Comparison of ENCODE assay signal across 8 cellular contexts in the genomic region with DNA sequence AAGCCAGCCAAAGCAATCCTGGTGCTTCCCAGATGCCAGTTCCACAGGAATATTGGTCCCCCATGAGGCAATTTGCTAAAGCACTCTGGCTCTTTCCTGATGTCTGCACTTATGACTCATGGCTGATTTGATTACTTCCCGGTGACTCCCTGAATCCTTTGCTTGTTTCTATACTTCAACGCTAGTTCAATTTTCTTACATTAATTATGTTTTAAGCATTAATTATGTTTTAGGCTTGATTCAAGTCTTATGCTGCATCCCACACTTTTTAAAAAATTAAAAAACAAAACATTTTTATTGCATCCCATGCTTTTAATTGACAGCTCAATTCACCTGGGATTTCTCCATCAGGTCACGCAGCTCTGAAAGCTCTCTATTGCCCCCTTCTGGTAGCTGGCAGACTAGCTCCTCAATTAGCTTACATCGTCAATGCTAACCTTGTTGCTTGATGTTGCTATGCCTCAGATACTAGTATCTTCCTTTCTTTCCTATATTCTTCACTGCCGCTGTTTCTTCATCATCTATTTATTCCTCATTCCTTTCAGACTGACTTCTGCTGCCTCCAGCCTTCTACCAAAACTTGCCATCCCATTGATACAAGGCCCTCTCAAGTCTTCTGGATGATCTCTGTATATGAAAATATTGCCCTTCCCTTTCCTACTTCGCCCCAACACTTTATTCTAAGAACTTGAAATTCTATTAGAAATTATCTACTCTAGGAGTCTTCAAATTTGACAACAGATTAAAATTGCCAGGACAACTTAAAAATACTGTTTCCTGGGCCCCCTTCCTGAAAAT. TPM values are rescaled to one million over a fixed set of nuclear protein-coding genes. Genes with fewer than 3 reads are reported as not detected.
A peak's percentile ranks its signal among the peaks of the same experiment; 100 is the strongest.
DNase-seq lines count a peak whose midpoint lies in the region; ATAC-seq, FAIRE-seq and TF ChIP-seq lines count a peak whose summit lies in the region.

No MANE protein-coding gene starts in this region.

- no peaks in the 10 kb centered on the region for H3K9me3 ChIP-seq in H1 (ENCODE audit: insufficient read depth in 2 of 2, low read depth in 1 of 2, low read length in 1 of 2)

- H3K23me2 ChIP-seq in H1 (ENCODE audit: low read depth, low read length) = no peaks in the 10 kb centered on the region

- H2BK12ac ChIP-seq in H1 (ENCODE audit: low read depth, low read length) = no peak overlapping the region

- H3K9ac ChIP-seq in H1 (replicated peaks in 1 of 4; ENCODE audit: extremely low read depth in 1 of 4, low read depth in 3 of 4, low read length in 3 of 4) = no peak overlapping the region

- H3K4me1 Mint-ChIP-seq in activated CD4-positive, alpha-beta memory T cell treated with anti-CD3 and anti-CD28 coated beads, Interleukin-2, amount 10 ng/mL, durations not matched to agents 7 days and 5 days = peaks cover 11% of the 10 kb centered on the region

- H3K18ac ChIP-seq in H1 (ENCODE audit: extremely low read depth, low read length) = no peak overlapping the region

- H3K14ac ChIP-seq in H1 (ENCODE audit: insufficient read length) = no peak overlapping the region

- no peaks in the 10 kb centered on the region for H3K9me3 Mint-ChIP-seq in activated CD4-positive, alpha-beta memory T cell treated with anti-CD3 and anti-CD28 coated beads, Interleukin-2, amount 10 ng/mL, durations not matched to agents 7 days and 5 days

- no peak overlapping the region for H2AFZ ChIP-seq in H1 (ENCODE audit: low read length)

- no peak overlapping the region for H2BK15ac ChIP-seq in H1 (ENCODE audit: low read length)

- CTCF ChIA-PET in AG04449 (lab: Yijun Ruan, JAX) (interaction anchor here (0.7 to 8.3 kb wide), 25 partner anchors 9 to 933 kb away, joined by 3 to 138 read pairs (median 5); a partner anchor contains a TSS), H1 (lab: Charles Lee; ENCODE audit: partially characterized antibody) (interaction anchor here (0.6 to 12.0 kb wide), 25 partner anchors 9 to 931 kb away, joined by 3 to 104 read pairs (median 4); a partner anchor contains a TSS)
- CTCF ChIA-PET in activated CD4-positive, alpha-beta memory T cell treated with anti-CD3 and anti-CD28 coated beads, Interleukin-2, amount 10 ng/mL, durations not matched to agents 7 days and 5 days (lab: Charles Lee) = interaction anchor here (0.6 to 7.5 kb wide), 32 partner anchors 9 to 533 kb away, joined by 3 to 188 read pairs (median 4); a partner anchor contains a TSS

- TF ChIP-seq RAD21 in H1 (IDR thresholded peaks at IDR 0.05 in 1 of 2, conservative IDR thresholded peaks at IDR 0.05 in 1 of 2; ENCODE audit: low read depth in 2 of 2, low read length in 2 of 2) = peak; percentile 82 to 86

- no peak overlapping the region for H3K4ac ChIP-seq in H1 (replicated peaks; ENCODE audit: insufficient read length, low read depth, low read length)

- DNase-seq in AG04449 (ENCODE audit: low read depth, low spot score) (no peak), NCI-H460 (ENCODE audit: extremely low read depth, low read depth) (peak; percentile 68), H1 (ENCODE audit: low read depth in 1 of 2, low spot score in 2 of 2) (peak; percentile 51 to 77), midbrain (lab: John Stamatoyannopoulos, UW) (peak; percentile 76)
- DNase-seq in activated CD4-positive, alpha-beta memory T cell treated with anti-CD3 and anti-CD28 coated beads, Interleukin-2, amount 10 ng/mL, durations not matched to agents 7 days and 5 days = peak; percentile 71
- DNase-seq in stimulated activated CD8-positive, alpha-beta memory T cell treated with anti-CD3 and anti-CD28 coated beads, Interleukin-7, amount 100 ng/mL, for 4 hours (ENCODE audit: low read depth in 2 of 2) = peak; percentile 24 to 34

- H3K36me3 ChIP-seq in H1 (ENCODE audit: control insufficient read depth in 2 of 4, insufficient read depth in 4 of 4, low read length in 3 of 4) = no peaks in the 10 kb centered on the region

- no peak for TF ChIP-seq POLR2A in H1 (IDR thresholded peaks at IDR 0.05; ENCODE audit: control extremely low read depth in 1 of 2, low read depth in 2 of 2, low read length in 2 of 2)

- H3K4me1 ChIP-seq in H1 (replicated peaks in 1 of 4; ENCODE audit: control insufficient read depth in 3 of 4, insufficient read depth in 4 of 4, low read length in 3 of 4) = no peaks in the 10 kb centered on the region

- H4K8ac ChIP-seq in H1 (ENCODE audit: extremely low read depth, insufficient read depth, low read length) = no peak overlapping the region

- no peaks in the 10 kb centered on the region for H4K20me1 ChIP-seq in H1 (replicated peaks in 1 of 2; ENCODE audit: control insufficient read depth in 1 of 2, insufficient read depth in 2 of 2, low read length in 2 of 2)

- no peak overlapping the region for H2BK5ac ChIP-seq in H1 (ENCODE audit: low read depth, low read length)

- no peak overlapping the region for H3K56ac ChIP-seq in H1 (replicated peaks; ENCODE audit: insufficient read length, low read depth, low read length)

- WGBS in H1 (ENCODE audit: extremely low coverage in 1 of 2, insufficient coverage in 1 of 2, insufficient read length in 1 of 2, insufficient replicate concordance in 2 of 2, low coverage in 1 of 2, low lambda C conversion rate in 2 of 2, missing lambda C conversion rate in 1 of 2), 2 experiments = 46% methylated on average over 6 of the region's 6 CpGs; no CpG with 5 or more reads in 1 of the 2 experiments

- H3K23ac ChIP-seq in H1 (ENCODE audit: insufficient read length) = no peak overlapping the region

- H3K4me3 ChIP-seq in AG04449 (ENCODE audit: low read depth, low read length) (no peak overlapping the region), H1 (ENCODE audit: extremely low read depth in 1 of 4, insufficient read depth in 2 of 4, low read depth in 3 of 4, low read length in 4 of 4) (no peak overlapping the region)

- no peak overlapping the region for H3K4me3 Mint-ChIP-seq in activated CD4-positive, alpha-beta memory T cell treated with anti-CD3 and anti-CD28 coated beads, Interleukin-2, amount 10 ng/mL, durations not matched to agents 7 days and 5 days

- no peaks in the 10 kb centered on the region for H3K27me3 ChIP-seq in H1 (replicated peaks in 1 of 4; ENCODE audit: control insufficient read depth in 3 of 4, extremely low read depth in 1 of 4, insufficient read depth in 3 of 4, low read length in 3 of 4)

- no peaks in the 10 kb centered on the region for H3K79me1 ChIP-seq in H1 (ENCODE audit: low read depth, low read length)

- no peak for TF ChIP-seq EP300 in H1 (IDR thresholded peaks at IDR 0.05; ENCODE audit: borderline replicate concordance in 1 of 2, low read depth in 2 of 2, low read length in 2 of 2)

- H3K4me2 ChIP-seq in H1 (ENCODE audit: insufficient read depth in 1 of 2, low read depth in 2 of 2, low read length in 2 of 2) = no peak overlapping the region

- peak; percentile 89 for TF ChIP-seq CTCF in AG04449 (IDR thresholded peaks at IDR 0.05; ENCODE audit: insufficient read depth, low read length, missing control alignments)
- peak; percentile 28 to 87 (median 80) for TF ChIP-seq CTCF in H1 (IDR thresholded peaks at IDR 0.05; ENCODE audit: control extremely low read depth in 1 of 3, insufficient read depth in 1 of 3, low read depth in 1 of 3, low read length in 3 of 3)

- no peak overlapping the region for H3K27ac ChIP-seq in H1 (ENCODE audit: low read depth, low read length)

- POLR2A ChIA-PET in AG04449 (lab: Yijun Ruan, JAX) = interaction anchor here (0.9 kb wide), 1 partner anchor 232 kb away, joined by 4 read pairs; no protein-coding TSS in a partner anchor
- POLR2A ChIA-PET in activated CD4-positive, alpha-beta memory T cell treated with anti-CD3 and anti-CD28 coated beads, Interleukin-2, amount 10 ng/mL, durations not matched to agents 7 days and 5 days (lab: Charles Lee) = interaction anchor here (1.4 to 3.5 kb wide), 4 partner anchors 9 to 231 kb away, joined by 6 to 22 read pairs (median 8); a partner anchor contains a TSS
- POLR2A ChIA-PET in H1 (lab: Charles Lee; ENCODE audit: partially characterized antibody) = no interaction called here

- no peak overlapping the region for H2AK5ac ChIP-seq in H1 (ENCODE audit: low read depth, low read length)

- H3K27me3 Mint-ChIP-seq in activated CD4-positive, alpha-beta memory T cell treated with anti-CD3 and anti-CD28 coated beads, Interleukin-2, amount 10 ng/mL, durations not matched to agents 7 days and 5 days = peaks cover 5% of the 10 kb centered on the region

- no peak overlapping the region for H3K27ac Mint-ChIP-seq in activated CD4-positive, alpha-beta memory T cell treated with anti-CD3 and anti-CD28 coated beads, Interleukin-2, amount 10 ng/mL, durations not matched to agents 7 days and 5 days

- H3K36me3 Mint-ChIP-seq in activated CD4-positive, alpha-beta memory T cell treated with anti-CD3 and anti-CD28 coated beads, Interleukin-2, amount 10 ng/mL, durations not matched to agents 7 days and 5 days (ENCODE audit: low read depth) = no peaks in the 10 kb centered on the region

- no peak overlapping the region for H4K91ac ChIP-seq in H1 (replicated peaks; ENCODE audit: insufficient read length, low read length)

- no peak overlapping the region for H4K5ac ChIP-seq in H1 (ENCODE audit: insufficient read length, low read depth, low read length)

- no peaks in the 10 kb centered on the region for H3K79me2 ChIP-seq in H1 (ENCODE audit: control insufficient read depth in 1 of 2, insufficient read depth in 2 of 2, low read length in 2 of 2)

- H2BK20ac ChIP-seq in H1 (ENCODE audit: low read length) = no peak overlapping the region

- FAIRE-seq in H1 (lab: Jason Lieb, UNC) = peak; percentile 94

- ATAC-seq in GM18508 (IDR thresholded peaks at IDR 0.05; ENCODE audit: insufficient read depth, unreplicated experiment) (peak; percentile 38), HG03354 (IDR thresholded peaks at IDR 0.05; ENCODE audit: poor library complexity, severe bottlenecking, unreplicated experiment) (peak; percentile 66)

- H2BK120ac ChIP-seq in H1 (replicated peaks; ENCODE audit: low read depth, low read length) = no peak overlapping the region

RNA-seq across cellular contexts. Expression of a gene that starts 32.0 kb away (rescaled TPM):
- 0.06 TPM in 1 of 2 replicates, not detected in the other for total RNA-seq in NCI-H460 (2014; rRNA removed; shearing (Covaris generic))
- polyA plus RNA-seq in NCI-H460 (2014; cell fraction: nucleus; rRNA removed) = not detected in 2 replicates
- 1 to 10 TPM in 1 of 2 experiments, under 1 TPM in 1; 0.70 to 1.6 TPM for total RNA-seq in activated CD4-positive, alpha-beta memory T cell treated with anti-CD3 and anti-CD28 coated beads, Interleukin-2, amount 10 ng/mL, durations not matched to agents 7 days and 5 days
- total RNA-seq in H1 (2021; fragmentation: NEBNext Ultra II Directional; extraction: Animal tissue kit (Norgen Biotek cat#: 25700)) = not detected in 2 replicates
- 0.11 and 0.27 TPM in 2 replicates for polyA plus RNA-seq in H1 (2011; rRNA removed)
- 0.25 TPM for polyA plus RNA-seq in H1 (2011; cell fraction: cytosol; rRNA removed)
- polyA plus RNA-seq in H1 (2011; cell fraction: nucleus; rRNA removed) = 0.47 TPM
- polyA plus RNA-seq in H1 (2012, experiment 1 of 2) = 0.29 TPM in 1 of 4 replicates, not detected in the others
- not detected for polyA plus RNA-seq in H1 (2012, experiment 2 of 2)
- not detected for polyA plus RNA-seq in H1 (2013, experiment 1 of 2)
- 0.06 TPM for polyA plus RNA-seq in H1 (2013, experiment 2 of 2)
- polyA minus RNA-seq in H1 (2011; rRNA and poly(A)+ RNA removed) = not detected in 2 replicates
- not detected for polyA minus RNA-seq in H1 (2011; cell fraction: cytosol; rRNA and poly(A)+ RNA removed)
- not detected for polyA minus RNA-seq in H1 (2011; cell fraction: nucleus; rRNA and poly(A)+ RNA removed)

RNA-seq across cellular contexts. Expression of a gene that starts 45.9 kb away (rescaled TPM):
- 2.8 and 4.4 TPM in 2 replicates for total RNA-seq in NCI-H460 (2014; rRNA removed; shearing (Covaris generic))
- polyA plus RNA-seq in NCI-H460 (2014; cell fraction: nucleus; rRNA removed) = 2.2 and 10.5 TPM in 2 replicates
- 10 to 100 TPM; 24.7 to 26.0 TPM for total RNA-seq in activated CD4-positive, alpha-beta memory T cell treated with anti-CD3 and anti-CD28 coated beads, Interleukin-2, amount 10 ng/mL, durations not matched to agents 7 days and 5 days
- 16.9 and 17.0 TPM in 2 replicates for total RNA-seq in H1 (2021; fragmentation: NEBNext Ultra II Directional; extraction: Animal tissue kit (Norgen Biotek cat#: 25700))
- 1.7 and 1.9 TPM in 2 replicates for polyA plus RNA-seq in H1 (2011; rRNA removed)
- 2.6 TPM for polyA plus RNA-seq in H1 (2011; cell fraction: cytosol; rRNA removed)
- 11.1 TPM for polyA plus RNA-seq in H1 (2011; cell fraction: nucleus; rRNA removed)
- polyA plus RNA-seq in H1 (2012, experiment 1 of 2) = 5.3 to 9.9 TPM (median 6.9 TPM) in 4 replicates
- polyA plus RNA-seq in H1 (2012, experiment 2 of 2) = 0.52 TPM
- 5.4 TPM for polyA plus RNA-seq in H1 (2013, experiment 1 of 2)
- 5.0 TPM for polyA plus RNA-seq in H1 (2013, experiment 2 of 2)
- 18.9 and 19.1 TPM in 2 replicates for polyA minus RNA-seq in H1 (2011; rRNA and poly(A)+ RNA removed)
- 6.7 TPM for polyA minus RNA-seq in H1 (2011; cell fraction: cytosol; rRNA and poly(A)+ RNA removed)
- polyA minus RNA-seq in H1 (2011; cell fraction: nucleus; rRNA and poly(A)+ RNA removed) = 55.3 TPM
